ENCODE assay signal across 8 cellular contexts in genomic region chr1:175450219-175450618, GRCh38.
"Had no signal": no experiment of that assay in that cellular context is flagged by ENCODE, and none has a peak within 500 bp of the region (broad histone marks: within the 10 kb centered on the region; RNA-seq: fewer than 3 reads in every experiment).

No MANE protein-coding gene starts in this region.

- DNase-seq: GM23248, GOT3, H9, HCEC 1CT, IMR-90, KBM-7 had no signal

- H3K9ac ChIP-seq: GM23248, KMS-11 had no signal

- H3K9me3 Mint-ChIP-seq: H9 had no signal

- H3K4me3 ChIP-seq: GM23248 had no signal

- FAIRE-seq: HTR-8/SVneo had no signal

- H3K27ac ChIP-seq: GM23248, KMS-11 had no signal

- H3K4me2 ChIP-seq: KMS-11 had no signal

- H2AFZ ChIP-seq: GM23248 had no signal

- H3K27ac Mint-ChIP-seq: H9 had no signal

- H3K4me3 Mint-ChIP-seq: H9 had no signal
